ENCODE assay signal across 20 cellular contexts in the genomic region with DNA sequence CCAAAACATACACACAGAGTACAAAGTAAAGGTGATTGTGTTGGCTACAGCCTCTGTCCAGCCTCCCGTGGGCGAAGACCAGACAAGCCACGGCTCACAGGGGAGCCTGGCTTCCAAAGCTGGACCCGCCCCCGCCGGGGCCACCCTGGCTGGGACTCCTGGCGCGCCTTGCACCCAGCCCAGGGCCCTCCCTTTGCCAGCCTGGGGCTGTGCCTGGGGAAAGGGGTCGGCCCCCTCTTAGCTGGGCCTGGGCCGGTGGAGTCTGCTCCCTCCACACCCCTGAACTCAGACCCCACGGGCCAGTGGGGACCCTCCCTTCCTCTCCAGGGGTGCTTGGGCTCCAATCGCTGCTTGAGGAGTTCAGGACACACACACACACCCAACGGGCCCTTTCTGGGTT. TPM values are rescaled to one million over a fixed set of nuclear protein-coding genes. Genes with fewer than 3 reads are reported as not detected.
DNase-seq lines count a peak whose midpoint lies in the region; ATAC-seq and TF ChIP-seq lines count a peak whose summit lies in the region.
"Had no signal": no experiment of that assay in that cellular context is flagged by ENCODE, and none has a peak within 500 bp of the region (broad histone marks: within the 10 kb centered on the region; RNA-seq: fewer than 3 reads in every experiment).

No MANE protein-coding gene starts in this region.

- no peak overlapping the region for H3K27ac ChIP-seq in right atrium auricular region
- H3K27ac ChIP-seq in RWPE2 (ENCODE audit: poor library complexity, severe bottlenecking): no peak overlapping the region
- H3K27ac ChIP-seq in lower lobe of right lung: no peak overlapping the region
- H3K27ac ChIP-seq in upper lobe of right lung: no peak overlapping the region
- H3K27ac ChIP-seq in effector memory CD4-positive, alpha-beta T cell (ENCODE audit: insufficient read depth, low read length, poor library complexity, severe bottlenecking): no peak overlapping the region
- H3K27ac ChIP-seq: SJCRH30 had no signal

- TF ChIP-seq CTCF in right atrium auricular region (IDR thresholded peaks at IDR 0.05): no peak
- TF ChIP-seq CTCF in RWPE2 (IDR thresholded peaks at IDR 0.05; ENCODE audit: poor library complexity, severe bottlenecking): no peak
- no peak for TF ChIP-seq CTCF in lower lobe of right lung (IDR thresholded peaks at IDR 0.05)
- TF ChIP-seq CTCF in upper lobe of right lung (IDR thresholded peaks at IDR 0.05): no peak

- DNase-seq in Right ventricle myocardium inferior (ENCODE audit: missing footprints) (peak; percentile 37), right atrium auricular region (ENCODE audit: low spot score) (no peak), RWPE2 (ENCODE audit: low spot score) (peak; percentile 34), lower lobe of right lung (peak; percentile 36), upper lobe of right lung (peak; percentile 63)
- DNase-seq in effector memory CD4-positive, alpha-beta T cell: no peak
- DNase-seq: AML-193; Caco-2; DMS153; H7; IMR-90; Kasumi-1; MM.1S; NCI-H1105; NCI-H1694; NCI-H2227 treated with DMSO at 0.1 percent for 48 hours; NCI-H524 treated with DMSO at 0.1 percent for 48 hours; NK-92 treated with Interleukin-12 subunit alpha and Interleukin-12 subunit beta, amount 100 ng/mL, for 24 hours; SJCRH30 had no signal

- H3K4me3 ChIP-seq in right atrium auricular region: no peak overlapping the region
- no peak overlapping the region for H3K4me3 ChIP-seq in RWPE2 (ENCODE audit: severe bottlenecking)
- no peak overlapping the region for H3K4me3 ChIP-seq in lower lobe of right lung
- no peak overlapping the region for H3K4me3 ChIP-seq in upper lobe of right lung
- H3K4me3 ChIP-seq in effector memory CD4-positive, alpha-beta T cell (ENCODE audit: insufficient read depth, low read depth, low read length, poor library complexity, severe bottlenecking): no peak overlapping the region
- H3K4me3 ChIP-seq: SJCRH30 had no signal

- H3K36me3 ChIP-seq in right atrium auricular region: no peaks in the 10 kb centered on the region
- no peaks in the 10 kb centered on the region for H3K36me3 ChIP-seq in RWPE2 (ENCODE audit: low read depth)
- peaks cover 7% of the 10 kb centered on the region for H3K36me3 ChIP-seq in lower lobe of right lung
- no peaks in the 10 kb centered on the region for H3K36me3 ChIP-seq in upper lobe of right lung
- H3K36me3 ChIP-seq in effector memory CD4-positive, alpha-beta T cell (ENCODE audit: control insufficient read depth, insufficient read depth, low read length): peaks cover 11% of the 10 kb centered on the region
- H3K36me3 ChIP-seq: SJCRH30 had no signal

- H3K27me3 ChIP-seq in right atrium auricular region: no peaks in the 10 kb centered on the region
- no peaks in the 10 kb centered on the region for H3K27me3 ChIP-seq in RWPE2 (ENCODE audit: insufficient read depth, poor library complexity, severe bottlenecking)
- H3K27me3 ChIP-seq in lower lobe of right lung (ENCODE audit: low read depth): peaks cover 48% of the 10 kb centered on the region
- peaks cover 12% of the 10 kb centered on the region for H3K27me3 ChIP-seq in upper lobe of right lung
- H3K27me3 ChIP-seq in effector memory CD4-positive, alpha-beta T cell (replicated peaks; ENCODE audit: control insufficient read depth, insufficient read depth, low read length, poor library complexity, severe bottlenecking): no peaks in the 10 kb centered on the region

- ATAC-seq in Right ventricle myocardium inferior (no peak), RWPE2 (ENCODE audit: low read depth) (no peak), lower lobe of right lung (no peak), upper lobe of right lung (no peak), HG03095 (IDR thresholded peaks at IDR 0.05; ENCODE audit: unreplicated experiment) (no peak)

- H3K9me3 ChIP-seq in right atrium auricular region (no peaks in the 10 kb centered on the region), RWPE2 (ENCODE audit: severe bottlenecking) (no peaks in the 10 kb centered on the region), lower lobe of right lung (no peaks in the 10 kb centered on the region), upper lobe of right lung (no peaks in the 10 kb centered on the region)
- no peaks in the 10 kb centered on the region for H3K9me3 ChIP-seq in effector memory CD4-positive, alpha-beta T cell (ENCODE audit: control insufficient read depth, low read length)
- H3K9me3 ChIP-seq: Caco-2, SJCRH30 had no signal

- H3K4me1 ChIP-seq in right atrium auricular region (no peaks in the 10 kb centered on the region), RWPE2 (ENCODE audit: insufficient read depth, poor library complexity, severe bottlenecking) (no peaks in the 10 kb centered on the region), lower lobe of right lung (no peaks in the 10 kb centered on the region), upper lobe of right lung (no peaks in the 10 kb centered on the region)
- H3K4me1 ChIP-seq in effector memory CD4-positive, alpha-beta T cell (ENCODE audit: control insufficient read depth, insufficient read depth, low read length, poor library complexity, severe bottlenecking): no peaks in the 10 kb centered on the region
- H3K4me1 ChIP-seq: Caco-2, SJCRH30 had no signal

- intact Hi-C loops in Right ventricle myocardium inferior (cut with DNase I): no loop called here
- intact Hi-C loops in lower lobe of right lung (cut with DNase I): no loop called here
- intact Hi-C loops in upper lobe of right lung (cut with DNase I): no loop called here

RNA-seq across cellular contexts. Expression of gene KCNAB2, which starts 56.1 kb away (rescaled TPM):
- 21.0 TPM for total RNA-seq in Right ventricle myocardium inferior
- total RNA-seq in right atrium auricular region: 10 to 100 TPM in 1 of 2 donors, 1 to 10 TPM in 1; 9.3 to 14.3 TPM
- 119 TPM for total RNA-seq in lower lobe of right lung
- 60.4 TPM for total RNA-seq in upper lobe of right lung

Comparison
In these comparisons a context has a peak if more than half of its experiments do, and no peak if none do; other contexts are left out.
1. DNase-seq: peak in Right ventricle myocardium inferior (single experiment), RWPE2 (single experiment), lower lobe of right lung (single experiment) and upper lobe of right lung (single experiment); none in right atrium auricular region (single experiment) and effector memory CD4-positive, alpha-beta T cell (0 of 3).